Comparison of ENCODE assay signal across 7 cellular contexts in the genomic region with DNA sequence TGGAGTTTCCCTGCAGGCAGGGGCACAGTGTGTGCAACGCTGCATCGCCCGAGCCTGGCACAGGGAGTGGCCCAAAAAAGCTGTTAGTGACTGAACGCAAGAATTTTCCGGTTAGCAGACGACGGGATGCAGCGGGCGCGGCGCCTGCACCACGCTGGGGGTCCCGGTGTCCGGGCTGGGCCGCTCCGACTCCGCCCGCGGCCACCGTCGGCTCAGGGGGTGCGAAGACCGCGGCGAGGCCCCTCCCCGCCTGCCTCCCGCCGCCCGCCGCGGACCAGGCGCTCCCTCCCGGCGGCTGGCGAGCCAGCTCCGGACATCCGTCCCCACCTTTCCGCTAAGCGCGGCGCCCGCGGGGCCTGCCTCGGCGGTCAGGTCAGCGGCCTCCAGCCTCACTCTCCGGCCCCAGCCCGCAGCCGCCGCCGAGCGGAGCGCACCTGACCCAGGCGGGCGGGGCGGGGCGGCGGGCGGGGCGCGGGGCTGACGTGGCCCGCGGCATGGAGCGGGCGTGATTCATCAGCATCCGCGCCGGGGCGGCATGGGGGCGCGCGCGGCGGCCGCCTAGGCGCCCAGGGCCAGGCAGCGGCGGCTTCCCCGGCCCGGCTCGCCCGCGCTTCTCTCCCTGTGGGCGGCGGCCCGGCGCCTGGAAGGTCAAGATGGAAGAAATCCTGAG. TPM values are rescaled to one million over a fixed set of nuclear protein-coding genes. Genes with fewer than 3 reads are reported as not detected.
A peak's percentile ranks its signal among the peaks of the same experiment; 100 is the strongest.
DNase-seq lines count a peak whose midpoint lies in the region; ATAC-seq and TF ChIP-seq lines count a peak whose summit lies in the region.

A gene with protein sequence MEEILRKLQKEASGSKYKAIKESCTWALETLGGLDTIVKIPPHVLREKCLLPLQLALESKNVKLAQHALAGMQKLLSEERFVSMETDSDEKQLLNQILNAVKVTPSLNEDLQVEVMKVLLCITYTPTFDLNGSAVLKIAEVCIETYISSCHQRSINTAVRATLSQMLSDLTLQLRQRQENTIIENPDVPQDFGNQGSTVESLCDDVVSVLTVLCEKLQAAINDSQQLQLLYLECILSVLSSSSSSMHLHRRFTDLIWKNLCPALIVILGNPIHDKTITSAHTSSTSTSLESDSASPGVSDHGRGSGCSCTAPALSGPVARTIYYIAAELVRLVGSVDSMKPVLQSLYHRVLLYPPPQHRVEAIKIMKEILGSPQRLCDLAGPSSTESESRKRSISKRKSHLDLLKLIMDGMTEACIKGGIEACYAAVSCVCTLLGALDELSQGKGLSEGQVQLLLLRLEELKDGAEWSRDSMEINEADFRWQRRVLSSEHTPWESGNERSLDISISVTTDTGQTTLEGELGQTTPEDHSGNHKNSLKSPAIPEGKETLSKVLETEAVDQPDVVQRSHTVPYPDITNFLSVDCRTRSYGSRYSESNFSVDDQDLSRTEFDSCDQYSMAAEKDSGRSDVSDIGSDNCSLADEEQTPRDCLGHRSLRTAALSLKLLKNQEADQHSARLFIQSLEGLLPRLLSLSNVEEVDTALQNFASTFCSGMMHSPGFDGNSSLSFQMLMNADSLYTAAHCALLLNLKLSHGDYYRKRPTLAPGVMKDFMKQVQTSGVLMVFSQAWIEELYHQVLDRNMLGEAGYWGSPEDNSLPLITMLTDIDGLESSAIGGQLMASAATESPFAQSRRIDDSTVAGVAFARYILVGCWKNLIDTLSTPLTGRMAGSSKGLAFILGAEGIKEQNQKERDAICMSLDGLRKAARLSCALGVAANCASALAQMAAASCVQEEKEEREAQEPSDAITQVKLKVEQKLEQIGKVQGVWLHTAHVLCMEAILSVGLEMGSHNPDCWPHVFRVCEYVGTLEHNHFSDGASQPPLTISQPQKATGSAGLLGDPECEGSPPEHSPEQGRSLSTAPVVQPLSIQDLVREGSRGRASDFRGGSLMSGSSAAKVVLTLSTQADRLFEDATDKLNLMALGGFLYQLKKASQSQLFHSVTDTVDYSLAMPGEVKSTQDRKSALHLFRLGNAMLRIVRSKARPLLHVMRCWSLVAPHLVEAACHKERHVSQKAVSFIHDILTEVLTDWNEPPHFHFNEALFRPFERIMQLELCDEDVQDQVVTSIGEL (N-terminal part only) (plus strand): TSS at position 506 of the 670 bp plus-strand sequence. CDS start 148 bp downstream, at position 654.

- H2AFZ ChIP-seq in OCI-LY1 (ENCODE audit: low read length), result no peak within 1 kb of the TSS
- peak within 1 kb of the TSS; percentile 47 for H2AFZ ChIP-seq in neural cell (ENCODE audit: low read depth, low read length)

- H3K27ac ChIP-seq in OCI-LY1 (ENCODE audit: low read depth, low read length, poor library complexity, severe bottlenecking), result no peak within 1 kb of the TSS
- H3K27ac ChIP-seq in neural cell (ENCODE audit: low read length), result peak within 1 kb of the TSS; percentile 36
- no peak within 1 kb of the TSS for H3K27ac ChIP-seq in subcutaneous abdominal adipose tissue (ENCODE audit: low read depth, low read length)

- H3K4me2 ChIP-seq in OCI-LY1 (ENCODE audit: low read length) (peak within 1 kb of the TSS; percentile 23), neural cell (ENCODE audit: low read length) (peak within 1 kb of the TSS; percentile 76)

- TF ChIP-seq CTCF in OCI-LY1 (IDR thresholded peaks at IDR 0.05; ENCODE audit: low read length) (no peak), foreskin fibroblast (IDR thresholded peaks at IDR 0.05; ENCODE audit: low read depth, low read length) (no peak), neural cell (IDR thresholded peaks at IDR 0.05; ENCODE audit: poor library complexity, severe bottlenecking) (no peak)

- H3K9me3 ChIP-seq in OCI-LY1 (ENCODE audit: low read length), result no peaks in the 10 kb centered on the region
- H3K9me3 ChIP-seq in neural cell (ENCODE audit: low read length), result no peaks in the 10 kb centered on the region
- no peaks in the 10 kb centered on the region for H3K9me3 ChIP-seq in subcutaneous abdominal adipose tissue (ENCODE audit: control insufficient read depth in 5 of 5, low read length in 5 of 5)

- peak; percentile 41 for DNase-seq in activated T-helper 9 cell treated with anti-CD3 and anti-CD28 coated beads, Interleukin-2, amount 50 U/mL, for 16 hours (ENCODE audit: low read depth)
- DNase-seq in foreskin fibroblast, result peak; percentile 20 to 71

- H4K20me1 ChIP-seq in OCI-LY1 (ENCODE audit: insufficient read depth, low read length) (no peaks in the 10 kb centered on the region), neural cell (ENCODE audit: insufficient read depth) (no peaks in the 10 kb centered on the region)

- no peak within 1 kb of the TSS for H3K9ac ChIP-seq in OCI-LY1 (ENCODE audit: low read length)
- H3K9ac ChIP-seq in neural cell (ENCODE audit: low read length), result peak within 1 kb of the TSS; percentile 78
- H3K9ac ChIP-seq in subcutaneous abdominal adipose tissue (ENCODE audit: low read length in 5 of 5), result peak within 1 kb of the TSS in 3 of 5 donors; percentile 39 to 60 (median 41)

- H3F3A ChIP-seq in OCI-LY1 (ENCODE audit: insufficient read depth, low read length), result no peaks in the 10 kb centered on the region
- no peaks in the 10 kb centered on the region for H3F3A ChIP-seq in neural cell (ENCODE audit: insufficient read depth, low read length, poor library complexity, severe bottlenecking)

- H3K9me2 ChIP-seq in OCI-LY1 (ENCODE audit: low read depth, low read length) (no peaks in the 10 kb centered on the region), neural cell (ENCODE audit: insufficient read depth, low read length) (no peaks in the 10 kb centered on the region)

- TF ChIP-seq EP300 in neural cell (conservative IDR thresholded peaks at IDR 0.05; ENCODE audit: poor library complexity, severe bottlenecking), result no peak

- H3K36me3 ChIP-seq in OCI-LY1 (ENCODE audit: insufficient read depth, low read length), result no peaks in the 10 kb centered on the region
- H3K36me3 ChIP-seq in neural cell (ENCODE audit: insufficient read depth, low read length), result no peaks in the 10 kb centered on the region
- H3K36me3 ChIP-seq in subcutaneous abdominal adipose tissue (ENCODE audit: control insufficient read depth in 5 of 5, insufficient read depth in 5 of 5, low read length in 5 of 5), result no peaks in the 10 kb centered on the region

- ATAC-seq in GM18858 (IDR thresholded peaks at IDR 0.05; ENCODE audit: unreplicated experiment) (peak; percentile 46), HG02885 (IDR thresholded peaks at IDR 0.05; ENCODE audit: poor library complexity, unreplicated experiment) (peak; percentile 79)

- H3K4me3 ChIP-seq in OCI-LY1 (ENCODE audit: low read depth, low read length, poor library complexity, severe bottlenecking) (no peak within 1 kb of the TSS), foreskin fibroblast (ENCODE audit: low read depth in 1 of 2, low read length in 2 of 2) (peak within 1 kb of the TSS; percentile 48 to 55), neural cell (ENCODE audit: low read length) (peak within 1 kb of the TSS; percentile 85), subcutaneous abdominal adipose tissue (ENCODE audit: low read depth in 1 of 5, low read length in 5 of 5) (peak within 1 kb of the TSS; percentile 22 to 75 (median 71))

- no peak for TF ChIP-seq RAD21 in neural cell (conservative IDR thresholded peaks at IDR 0.05)

- H3K4me1 ChIP-seq in OCI-LY1 (ENCODE audit: insufficient read depth, low read length, severe bottlenecking) (no peaks in the 10 kb centered on the region), subcutaneous abdominal adipose tissue (ENCODE audit: control insufficient read depth in 5 of 5, insufficient read depth in 5 of 5, low read length in 5 of 5) (peaks cover 0 to 19% (median 15%) of the 10 kb centered on the region in 5 donors)

- H3K27me3 ChIP-seq in OCI-LY1 (ENCODE audit: insufficient read depth, low read length) (no peaks in the 10 kb centered on the region), neural cell (ENCODE audit: insufficient read depth, low read depth, low read length) (peaks cover 13% of the 10 kb centered on the region), subcutaneous abdominal adipose tissue (ENCODE audit: control insufficient read depth in 5 of 5, insufficient read depth in 4 of 5, low read length in 5 of 5) (peaks cover 3 to 15% (median 15%) of the 10 kb centered on the region in 5 donors)

- H3K79me2 ChIP-seq in OCI-LY1 (ENCODE audit: insufficient read depth, low read length) (no peaks in the 10 kb centered on the region), neural cell (replicated peaks; ENCODE audit: insufficient read depth, low read length) (no peaks in the 10 kb centered on the region)

TF ChIP-seq in neural cell, 6 proteins besides CTCF, POLR2A, EP300 and RAD21:
- TF ChIP-seq, protein P1, sequence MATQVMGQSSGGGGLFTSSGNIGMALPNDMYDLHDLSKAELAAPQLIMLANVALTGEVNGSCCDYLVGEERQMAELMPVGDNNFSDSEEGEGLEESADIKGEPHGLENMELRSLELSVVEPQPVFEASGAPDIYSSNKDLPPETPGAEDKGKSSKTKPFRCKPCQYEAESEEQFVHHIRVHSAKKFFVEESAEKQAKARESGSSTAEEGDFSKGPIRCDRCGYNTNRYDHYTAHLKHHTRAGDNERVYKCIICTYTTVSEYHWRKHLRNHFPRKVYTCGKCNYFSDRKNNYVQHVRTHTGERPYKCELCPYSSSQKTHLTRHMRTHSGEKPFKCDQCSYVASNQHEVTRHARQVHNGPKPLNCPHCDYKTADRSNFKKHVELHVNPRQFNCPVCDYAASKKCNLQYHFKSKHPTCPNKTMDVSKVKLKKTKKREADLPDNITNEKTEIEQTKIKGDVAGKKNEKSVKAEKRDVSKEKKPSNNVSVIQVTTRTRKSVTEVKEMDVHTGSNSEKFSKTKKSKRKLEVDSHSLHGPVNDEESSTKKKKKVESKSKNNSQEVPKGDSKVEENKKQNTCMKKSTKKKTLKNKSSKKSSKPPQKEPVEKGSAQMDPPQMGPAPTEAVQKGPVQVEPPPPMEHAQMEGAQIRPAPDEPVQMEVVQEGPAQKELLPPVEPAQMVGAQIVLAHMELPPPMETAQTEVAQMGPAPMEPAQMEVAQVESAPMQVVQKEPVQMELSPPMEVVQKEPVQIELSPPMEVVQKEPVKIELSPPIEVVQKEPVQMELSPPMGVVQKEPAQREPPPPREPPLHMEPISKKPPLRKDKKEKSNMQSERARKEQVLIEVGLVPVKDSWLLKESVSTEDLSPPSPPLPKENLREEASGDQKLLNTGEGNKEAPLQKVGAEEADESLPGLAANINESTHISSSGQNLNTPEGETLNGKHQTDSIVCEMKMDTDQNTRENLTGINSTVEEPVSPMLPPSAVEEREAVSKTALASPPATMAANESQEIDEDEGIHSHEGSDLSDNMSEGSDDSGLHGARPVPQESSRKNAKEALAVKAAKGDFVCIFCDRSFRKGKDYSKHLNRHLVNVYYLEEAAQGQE (IDR thresholded peaks at IDR 0.05; ENCODE audit: borderline replicate concordance), result no peak
- TF ChIP-seq MXI1 (conservative IDR thresholded peaks at IDR 0.05; ENCODE audit: poor library complexity, severe bottlenecking) (peak; percentile 63), POLR2AphosphoS5 (IDR thresholded peaks at IDR 0.05) (peak; percentile 15), TAF1 (IDR thresholded peaks at IDR 0.05; ENCODE audit: low read depth) (no peak), SMC3 (conservative IDR thresholded peaks at IDR 0.05; ENCODE audit: poor library complexity) (no peak), EZH2 (IDR thresholded peaks at IDR 0.05; ENCODE audit: borderline replicate concordance, insufficient read depth, low read length, poor library complexity, severe bottlenecking) (no peak)

RNA-seq across cellular contexts. Expression of the gene that starts here (rescaled TPM):
- polyA plus RNA-seq in neural cell, result 4.5 and 4.6 TPM in 2 replicates
- 13.6 and 16.6 TPM in 2 replicates for polyA minus RNA-seq in neural cell
